In genomic region chr11:5973530-5973929, GRCh38 we compare ENCODE assay signal across 21 cellular contexts. TPM values are rescaled to one million over a fixed set of nuclear protein-coding genes. Genes with fewer than 3 reads are reported as not detected.
A peak's percentile ranks its signal among the peaks of the same experiment; 100 is the strongest.
DNase-seq lines count a peak whose midpoint lies in the region; ATAC-seq and TF ChIP-seq lines count a peak whose summit lies in the region.
"Had no signal": no experiment of that assay in that cellular context is flagged by ENCODE, and none has a peak within 500 bp of the region (broad histone marks: within the 10 kb centered on the region; RNA-seq: fewer than 3 reads in every experiment).

No MANE protein-coding gene starts in this region.

- no peaks in the 10 kb centered on the region for H3K4me1 ChIP-seq in CD4-positive, alpha-beta memory T cell (ENCODE audit: insufficient read depth, low read length)
- H3K4me1 ChIP-seq in KMS-11 (ENCODE audit: low read depth, poor library complexity, severe bottlenecking) (peaks cover 16% of the 10 kb centered on the region), H9 (ENCODE audit: insufficient read depth, low read length) (no peaks in the 10 kb centered on the region)
- H3K4me1 ChIP-seq: A549 had no signal

- POLR2A ChIA-PET in CD4-positive, alpha-beta memory T cell (lab: Charles Lee; ENCODE audit: partially characterized antibody): no interaction called here

- DNase-seq in CD4-positive, alpha-beta memory T cell: peak in 4 of 5 donors; percentile 0 to 33 (median 10)
- no peak for DNase-seq in endothelial cell (ENCODE audit: low spot score)
- DNase-seq in H9: no peak
- no peak for DNase-seq in GM19240 (ENCODE audit: insufficient read length, low spot score)
- DNase-seq: 8988T; ACHN; AML-193; Calu3; CD4-positive, CD25-positive, alpha-beta regulatory T cell; COR-L47; DMS53; DMS79 treated with DMSO at 0.1 percent for 48 hours; GM23248; H7 had no signal

- no peak overlapping the region for H4K91ac ChIP-seq in H9 (ENCODE audit: insufficient read length, low read depth, low read length)

- H3K4me2 ChIP-seq in KMS-11 (0 out of 2 replicates have a peak overlapping the region, but pooled peaks have one; percentile 42), H9 (ENCODE audit: insufficient read depth, insufficient read length, low read length) (no peak overlapping the region)
- H3K4me2 ChIP-seq: A549 had no signal

- H3K4me1 Mint-ChIP-seq in CD4-positive, alpha-beta memory T cell: peaks cover 0 to 7% (median 5%) of the 10 kb centered on the region in 4 donors
- peaks cover 5% of the 10 kb centered on the region for H3K4me1 Mint-ChIP-seq in activated T-helper 17 cell treated with anti-CD3 and anti-CD28 coated beads, Interleukin-2, amount 50 U/mL, for 72 hours
- H3K4me1 Mint-ChIP-seq in endothelial cell (ENCODE audit: unreplicated experiment) (no peaks in the 10 kb centered on the region), H9 (no peaks in the 10 kb centered on the region)
- H3K4me1 Mint-ChIP-seq: CD4-positive, CD25-positive, alpha-beta regulatory T cell had no signal

- H2AK5ac ChIP-seq in H9 (ENCODE audit: insufficient read length, low read length): no peak overlapping the region

- H3K18ac ChIP-seq in H9 (ENCODE audit: insufficient read length, low read depth, low read length): no peak overlapping the region

- H3K79me2 ChIP-seq in KMS-11 (ENCODE audit: insufficient read depth, low read depth) (no peaks in the 10 kb centered on the region), H9 (ENCODE audit: insufficient read depth, low read length) (no peaks in the 10 kb centered on the region)

- H3K9me3 ChIP-seq in CD4-positive, alpha-beta memory T cell (ENCODE audit: control insufficient read depth in 1 of 2, low read length in 2 of 2): no peaks in the 10 kb centered on the region
- H3K9me3 ChIP-seq in H9 (ENCODE audit: control insufficient read depth, low read depth, low read length): no peaks in the 10 kb centered on the region
- H3K9me3 ChIP-seq: A549 had no signal

- H3K27ac ChIP-seq in CD4-positive, alpha-beta memory T cell (ENCODE audit: low read depth, low read length): no peak overlapping the region
- no peak overlapping the region for H3K27ac ChIP-seq in KMS-11
- no peak overlapping the region for H3K27ac ChIP-seq in H9 (ENCODE audit: insufficient read length, low read depth, low read length)
- H3K27ac ChIP-seq: A549, C4-2B, GM23248 had no signal

- WGBS in H9 (ENCODE audit: extremely low coverage, insufficient read length, low lambda C conversion rate): no CpG with 5 or more reads among the region's 1 CpG

- H2BK12ac ChIP-seq in H9 (ENCODE audit: insufficient read length, low read depth, low read length): no peak overlapping the region

- no peak overlapping the region for H2BK5ac ChIP-seq in H9 (ENCODE audit: insufficient read length, low read length)

- no peak overlapping the region for H3T11ph ChIP-seq in H9 (ENCODE audit: low read length)

- no peaks in the 10 kb centered on the region for H3K36me3 ChIP-seq in CD4-positive, alpha-beta memory T cell (ENCODE audit: insufficient read depth, low read length)
- H3K36me3 ChIP-seq in KMS-11 (ENCODE audit: insufficient read depth): no peaks in the 10 kb centered on the region

- no peak overlapping the region for H3K23ac ChIP-seq in H9 (ENCODE audit: insufficient read length, low read depth, low read length)

- H3K56ac ChIP-seq in H9 (ENCODE audit: insufficient read length, low read depth, low read length): no peak overlapping the region

- H3K4me3 Mint-ChIP-seq in CD4-positive, alpha-beta memory T cell: peak overlapping the region in 5 of 8 donors; percentile 10 to 58 (median 18)
- peak overlapping the region; percentile 14 for H3K4me3 Mint-ChIP-seq in activated T-helper 17 cell treated with anti-CD3 and anti-CD28 coated beads, Interleukin-2, amount 50 U/mL, for 72 hours
- H3K4me3 Mint-ChIP-seq in endothelial cell (ENCODE audit: unreplicated experiment): no peak overlapping the region
- H3K4me3 Mint-ChIP-seq in H9: no peak overlapping the region
- H3K4me3 Mint-ChIP-seq: CD4-positive, CD25-positive, alpha-beta regulatory T cell had no signal

- no peaks in the 10 kb centered on the region for H3K27me3 ChIP-seq in CD4-positive, alpha-beta memory T cell (ENCODE audit: insufficient read depth, low read length)
- no peaks in the 10 kb centered on the region for H3K27me3 ChIP-seq in KMS-11 (ENCODE audit: insufficient read depth, low read depth)
- H3K27me3 ChIP-seq in H9 (ENCODE audit: insufficient read depth, low read length): no peaks in the 10 kb centered on the region

- H3K9ac ChIP-seq in KMS-11 (no peak overlapping the region), H9 (ENCODE audit: extremely low read depth, insufficient read length, low read length) (no peak overlapping the region)
- H3K9ac ChIP-seq: GM23248 had no signal

- H2BK20ac ChIP-seq in H9 (ENCODE audit: low read depth, low read length, poor library complexity, severe bottlenecking): no peak overlapping the region

- H3K14ac ChIP-seq in H9 (ENCODE audit: insufficient read depth, low read length): no peak overlapping the region

- H3K23me2 ChIP-seq in H9 (ENCODE audit: insufficient read length, low read depth, low read length, poor library complexity, severe bottlenecking): no peaks in the 10 kb centered on the region

- no peak overlapping the region for H2BK120ac ChIP-seq in H9 (ENCODE audit: low read depth, low read length, poor library complexity, severe bottlenecking)

- H4K8ac ChIP-seq in H9 (replicated peaks; ENCODE audit: insufficient read length, low read depth, low read length): no peak overlapping the region

- TF ChIP-seq CTCF in KMS-11 (conservative IDR thresholded peaks at IDR 0.05; ENCODE audit: low read depth, low read length) (no peak), endothelial cell (IDR thresholded peaks at IDR 0.05; ENCODE audit: unreplicated experiment) (no peak), H9 (conservative IDR thresholded peaks at IDR 0.05) (no peak)

- H4K20me1 ChIP-seq in KMS-11 (ENCODE audit: insufficient read depth): no peaks in the 10 kb centered on the region
- H4K20me1 ChIP-seq in H9 (ENCODE audit: control insufficient read depth, insufficient read depth, insufficient read length): no peaks in the 10 kb centered on the region

- H4K5ac ChIP-seq in H9 (ENCODE audit: insufficient read length, low read depth, low read length): no peak overlapping the region

- H2AFZ ChIP-seq in KMS-11 (ENCODE audit: low read depth) (no peak overlapping the region), H9 (ENCODE audit: low read length) (no peak overlapping the region)
- H2AFZ ChIP-seq: GM23248 had no signal

- ATAC-seq in activated T-helper 17 cell treated with anti-CD3 and anti-CD28 coated beads, Interleukin-2, amount 50 U/mL, for 72 hours (replicated peaks): no peak
- ATAC-seq: A549, HCT116 had no signal

- H3K9me3 Mint-ChIP-seq in CD4-positive, alpha-beta memory T cell: peaks cover 0 to 12% (median 2%) of the 10 kb centered on the region in 8 donors
- peaks cover 5% of the 10 kb centered on the region for H3K9me3 Mint-ChIP-seq in activated T-helper 17 cell treated with anti-CD3 and anti-CD28 coated beads, Interleukin-2, amount 50 U/mL, for 72 hours
- H3K9me3 Mint-ChIP-seq in endothelial cell (ENCODE audit: unreplicated experiment): no peaks in the 10 kb centered on the region
- H3K9me3 Mint-ChIP-seq in H9: peaks cover 6 to 11% of the 10 kb centered on the region in 2 experiments; a peak in 4 of 5 replicates

- CTCF ChIA-PET in CD4-positive, alpha-beta memory T cell (lab: Charles Lee; ENCODE audit: partially characterized antibody): interaction anchor here (1.5 kb wide), 1 partner anchor 9 kb away, joined by 3 read pairs; no protein-coding TSS in a partner anchor

- H3K4ac ChIP-seq in H9 (ENCODE audit: low read depth, low read length): no peak overlapping the region

- H3K27me3 Mint-ChIP-seq in CD4-positive, alpha-beta memory T cell: peaks cover 0 to 1% of the 10 kb centered on the region in 2 donors
- H3K27me3 Mint-ChIP-seq in activated T-helper 17 cell treated with anti-CD3 and anti-CD28 coated beads, Interleukin-2, amount 50 U/mL, for 72 hours: no peaks in the 10 kb centered on the region
- H3K27me3 Mint-ChIP-seq in endothelial cell (ENCODE audit: unreplicated experiment): peaks cover 1% of the 10 kb centered on the region
- H3K27me3 Mint-ChIP-seq in H9 (ENCODE audit: low read depth): peaks cover 5% of the 10 kb centered on the region
- H3K27me3 Mint-ChIP-seq: CD4-positive, CD25-positive, alpha-beta regulatory T cell had no signal

- H3K79me1 ChIP-seq in H9 (ENCODE audit: insufficient read depth, low read depth, low read length, poor library complexity, severe bottlenecking): no peaks in the 10 kb centered on the region

- H3K4me3 ChIP-seq in CD4-positive, alpha-beta memory T cell (ENCODE audit: low read length in 2 of 2): no peak overlapping the region
- no peak overlapping the region for H3K4me3 ChIP-seq in KMS-11 (IDR thresholded peaks at IDR 0.05; ENCODE audit: insufficient read depth, low read depth, low read length)
- H3K4me3 ChIP-seq: A549, GM23248 had no signal

- intact Hi-C loops in CD4-positive, alpha-beta memory T cell (cut with micrococcal nuclease): no loop called here

- H2BK15ac ChIP-seq in H9 (ENCODE audit: low read depth, low read length): no peak overlapping the region

- peak overlapping the region in 2 of 7 donors; percentile 36 to 44 for H3K27ac Mint-ChIP-seq in CD4-positive, alpha-beta memory T cell
- H3K27ac Mint-ChIP-seq in activated T-helper 17 cell treated with anti-CD3 and anti-CD28 coated beads, Interleukin-2, amount 50 U/mL, for 72 hours: no peak overlapping the region
- H3K27ac Mint-ChIP-seq in endothelial cell (ENCODE audit: unreplicated experiment) (no peak overlapping the region), H9 (no peak overlapping the region)
- H3K27ac Mint-ChIP-seq: CD4-positive, CD25-positive, alpha-beta regulatory T cell had no signal

- H3K36me3 Mint-ChIP-seq in CD4-positive, alpha-beta memory T cell: no peaks in the 10 kb centered on the region
- H3K36me3 Mint-ChIP-seq in activated T-helper 17 cell treated with anti-CD3 and anti-CD28 coated beads, Interleukin-2, amount 50 U/mL, for 72 hours (ENCODE audit: low read depth): no peaks in the 10 kb centered on the region
- H3K36me3 Mint-ChIP-seq in endothelial cell (ENCODE audit: low read depth, unreplicated experiment): no peaks in the 10 kb centered on the region
- H3K36me3 Mint-ChIP-seq in H9 (ENCODE audit: insufficient read depth in 1 of 3, low read depth in 3 of 3): 0 out of 7 replicates have a peak, but pooled peaks cover 0 to 5% (median 0%) of the 10 kb centered on the region in 3 experiments
- H3K36me3 Mint-ChIP-seq: CD4-positive, CD25-positive, alpha-beta regulatory T cell had no signal

RNA-seq across cellular contexts. Expression of gene OR56A5, which starts 5.2 kb away (rescaled TPM):
- total RNA-seq in CD4-positive, alpha-beta memory T cell: not detected
- not detected for polyA plus RNA-seq in CD4-positive, alpha-beta memory T cell
- total RNA-seq in activated T-helper 17 cell treated with anti-CD3 and anti-CD28 coated beads, Interleukin-2, amount 50 U/mL, for 72 hours: not detected
- total RNA-seq in endothelial cell (ENCODE audit: unreplicated experiment) (not detected), H9 (2021) (not detected in 2 replicates)
- total RNA-seq: Calu3; CD4-positive, CD25-positive, alpha-beta regulatory T cell; GM23248; H1; H7 had no signal
- polyA plus RNA-seq: A549; BJ; CD4-positive, CD25-positive, alpha-beta regulatory T cell; GM23248 had no signal

RNA-seq across cellular contexts. Expression of gene OR52L1, which starts 13.3 kb away (rescaled TPM):
- total RNA-seq in CD4-positive, alpha-beta memory T cell: not detected
- polyA plus RNA-seq in CD4-positive, alpha-beta memory T cell: not detected
- total RNA-seq in activated T-helper 17 cell treated with anti-CD3 and anti-CD28 coated beads, Interleukin-2, amount 50 U/mL, for 72 hours: not detected
- total RNA-seq in endothelial cell (ENCODE audit: unreplicated experiment): not detected
- not detected in 2 replicates for total RNA-seq in H9 (2021)
- total RNA-seq: Calu3; CD4-positive, CD25-positive, alpha-beta regulatory T cell; GM23248; H1; H7 had no signal
- polyA plus RNA-seq: A549; BJ; CD4-positive, CD25-positive, alpha-beta regulatory T cell; GM23248 had no signal

RNA-seq across cellular contexts. Expression of gene OR56A3, which starts 31.5 kb away (rescaled TPM):
- total RNA-seq in CD4-positive, alpha-beta memory T cell: not detected
- not detected for polyA plus RNA-seq in CD4-positive, alpha-beta memory T cell
- total RNA-seq in activated T-helper 17 cell treated with anti-CD3 and anti-CD28 coated beads, Interleukin-2, amount 50 U/mL, for 72 hours: not detected
- total RNA-seq in endothelial cell (ENCODE audit: unreplicated experiment) (not detected), H9 (2021) (not detected in 2 replicates)
- total RNA-seq: Calu3; CD4-positive, CD25-positive, alpha-beta regulatory T cell; GM23248; H1; H7 had no signal
- polyA plus RNA-seq: A549; BJ; CD4-positive, CD25-positive, alpha-beta regulatory T cell; GM23248; H1 had no signal

RNA-seq across cellular contexts. Expression of gene OR56A4, which starts 33.2 kb away (rescaled TPM):
- not detected for total RNA-seq in CD4-positive, alpha-beta memory T cell
- not detected for polyA plus RNA-seq in CD4-positive, alpha-beta memory T cell
- not detected for total RNA-seq in activated T-helper 17 cell treated with anti-CD3 and anti-CD28 coated beads, Interleukin-2, amount 50 U/mL, for 72 hours
- total RNA-seq in endothelial cell (ENCODE audit: unreplicated experiment): 0.13 TPM
- total RNA-seq in H9 (2021): not detected in 2 replicates
- total RNA-seq: CD4-positive, CD25-positive, alpha-beta regulatory T cell; GM23248; H1; H7 had no signal
- polyA plus RNA-seq: A549; BJ; CD4-positive, CD25-positive, alpha-beta regulatory T cell; GM23248 had no signal

RNA-seq across cellular contexts. Expression of gene OR56A1, which starts 57.0 kb away (rescaled TPM):
- total RNA-seq in CD4-positive, alpha-beta memory T cell: not detected
- not detected for polyA plus RNA-seq in CD4-positive, alpha-beta memory T cell
- total RNA-seq in activated T-helper 17 cell treated with anti-CD3 and anti-CD28 coated beads, Interleukin-2, amount 50 U/mL, for 72 hours: not detected
- total RNA-seq in endothelial cell (ENCODE audit: unreplicated experiment) (0.03 TPM), H9 (2021) (0.07 TPM in 2 replicates)
- total RNA-seq: Calu3; CD4-positive, CD25-positive, alpha-beta regulatory T cell; GM23248 had no signal
- polyA plus RNA-seq: A549; BJ; CD4-positive, CD25-positive, alpha-beta regulatory T cell; GM23248 had no signal

Comparison
In these comparisons a context has a peak if more than half of its experiments do, and no peak if none do; other contexts are left out.
1. DNase-seq: peak in CD4-positive, alpha-beta memory T cell (4 of 5); none in endothelial cell (single experiment), H9 (single experiment) and GM19240 (single experiment).
2. H3K4me3 Mint-ChIP-seq: peak in CD4-positive, alpha-beta memory T cell (5 of 8) and activated T-helper 17 cell treated with anti-CD3 and anti-CD28 coated beads, Interleukin-2, amount 50 U/mL, for 72 hours (single experiment); none in endothelial cell (single experiment) and H9 (0 of 2).